Comparison of ENCODE assay signal across 26 cellular contexts in the genomic region with DNA sequence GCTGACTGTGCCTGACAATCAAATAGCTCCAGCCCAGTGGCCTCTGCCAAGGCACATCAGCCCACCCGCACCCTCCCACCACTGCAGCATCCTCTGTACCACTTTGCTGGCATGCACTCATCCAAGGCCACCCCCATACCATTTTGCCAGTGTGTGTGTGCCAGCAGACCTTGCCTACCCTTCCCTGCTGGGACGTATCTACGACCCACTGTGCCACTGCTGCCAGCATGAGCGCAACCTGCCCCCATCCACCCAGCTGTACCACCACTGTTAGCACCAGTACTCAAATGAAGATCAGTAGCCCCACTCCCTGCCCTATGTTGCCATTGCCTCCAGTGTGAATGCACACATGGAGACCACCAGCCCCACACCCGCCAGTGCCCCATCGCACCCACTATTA.
"Had no signal": no experiment of that assay in that cellular context is flagged by ENCODE, and none has a peak within 500 bp of the region (broad histone marks: within the 10 kb centered on the region; RNA-seq: fewer than 3 reads in every experiment).

No MANE protein-coding gene starts in this region.

- H3K9me3 ChIP-seq: colonic mucosa had no signal

- H3K4me3 ChIP-seq: adrenal gland, body of pancreas, colonic mucosa had no signal

- H3K27ac ChIP-seq: adrenal gland, body of pancreas, colonic mucosa, WERI-Rb-1 had no signal

- H3K4me1 ChIP-seq: adrenal gland, body of pancreas, colonic mucosa had no signal

- DNase-seq: activated B cell treated with CpG ODN at 0.5 μM for 24 hours; activated CD4-positive, alpha-beta memory T cell treated with anti-CD3 and anti-CD28 coated beads for 36 hours; activated CD4-positive, alpha-beta T cell treated with anti-CD3 and anti-CD28 coated beads, Interleukin-2, amount 10 ng/mL, durations not matched to agents 24 days and 14 days; activated CD8-positive, alpha-beta memory T cell treated with anti-CD3 and anti-CD28 coated beads, Interleukin-2, amount 10 ng/mL, durations not matched to agents 7 days and 5 days; activated CD8-positive, alpha-beta memory T cell treated with anti-CD3 and anti-CD28 coated beads, Interleukin-2, amount 50 U/mL, for 4 hours; activated CD8-positive, alpha-beta T cell treated with anti-CD3 and anti-CD28 coated beads, Interleukin-2, amount 10 ng/mL, durations not matched to agents 7 days and 5 days; activated gamma-delta T cell; activated naive CD4-positive, alpha-beta T cell; activated naive CD8-positive, alpha-beta T cell treated with anti-CD3 and anti-CD28 coated beads for 36 hours; activated naive CD8-positive, alpha-beta T cell treated with anti-CD3 and anti-CD28 coated beads, Interleukin-2, amount 50 U/mL, for 24 hours; activated T-cell treated with anti-CD3 and anti-CD28 coated beads, Interleukin-2, amount 50 U/mL, for 1 hour; activated T-cell treated with anti-CD3 and anti-CD28 coated beads, Interleukin-2, amount 50 U/mL, for 48 hours; adrenal gland; amygdala; body of pancreas; caudate nucleus; colonic mucosa; effector memory CD4-positive, alpha-beta T cell; endodermal cell; foreskin fibroblast; head of caudate nucleus; T-helper 1 cell; T-helper 17 cell; T1000; WERI-Rb-1 had no signal

- H3K27me3 ChIP-seq: adrenal gland, body of pancreas, colonic mucosa had no signal

- H3K36me3 ChIP-seq: adrenal gland, colonic mucosa, WERI-Rb-1 had no signal

- ATAC-seq: activated CD8-positive, alpha-beta memory T cell treated with anti-CD3 and anti-CD28 coated beads, Interleukin-2, amount 10 ng/mL, durations not matched to agents 7 days and 5 days; activated CD8-positive, alpha-beta T cell treated with anti-CD3 and anti-CD28 coated beads, Interleukin-2, amount 10 ng/mL, durations not matched to agents 7 days and 5 days; activated naive CD8-positive, alpha-beta T cell treated with anti-CD3 and anti-CD28 coated beads, Interleukin-2, amount 50 U/mL, for 24 hours; body of pancreas; esophagus mucosa; T-helper 17 cell had no signal
